In genomic region chr7:45646996-45647411, GRCh38 we compare ENCODE assay signal across 22 cellular contexts.
DNase-seq lines count a peak whose midpoint lies in the region; ATAC-seq and TF ChIP-seq lines count a peak whose summit lies in the region.
"Had no signal": no experiment of that assay in that cellular context is flagged by ENCODE, and none has a peak within 500 bp of the region (broad histone marks: within the 10 kb centered on the region; RNA-seq: fewer than 3 reads in every experiment).

No MANE protein-coding gene starts in this region.

- no peak for TF ChIP-seq CTCF in body of pancreas (IDR thresholded peaks at IDR 0.05)
- no peak for TF ChIP-seq CTCF in testis (IDR thresholded peaks at IDR 0.05)

- H3K27ac ChIP-seq in body of pancreas (no peak overlapping the region), testis (no peak overlapping the region)
- H3K27ac ChIP-seq: coronary artery, esophagus muscularis mucosa, sigmoid colon, uterus had no signal

- intact Hi-C loops in body of pancreas (cut with DNase I) = no loop called here
- intact Hi-C loops in testis (cut with DNase I; ENCODE audit: low total_unique reads) = no loop called here

- WGBS in body of pancreas, 2 donors = 42% methylated on average over 6 of the region's 6 CpGs; no CpG with 5 or more reads in 1 of the 2 donors
- 37 to 67% methylated on average over 1 to 6 of the region's 6 CpGs for WGBS in testis, 2 donors

- peak; percentile 42 for DNase-seq in activated CD8-positive, alpha-beta memory T cell treated with anti-CD3 and anti-CD28 coated beads for 24 hours
- no peak for DNase-seq in activated CD8-positive, alpha-beta memory T cell treated with anti-CD3 and anti-CD28 coated beads, Interleukin-2, amount 50 U/mL, for 4 hours
- DNase-seq in body of pancreas = peak; percentile 12 to 39 (median 25)
- peak; percentile 45 for DNase-seq in islet precursor cell
- peak; percentile 63 for DNase-seq in testis
- DNase-seq in D341Med (ENCODE audit: low spot score) = no peak
- DNase-seq in NCI-H1694 (lab: John Stamatoyannopoulos, UW) = no peak
- no peak for DNase-seq in DMS79 (lab: John Stamatoyannopoulos, UW)
- DNase-seq: activated CD4-positive, alpha-beta T cell treated with anti-CD3 and anti-CD28 coated beads for 36 hours; amniotic stem cell; KG1; natural killer cell; NCI-H1436 treated with DMSO at 0.1 percent for 48 hours; NCI-H524; RPMI8226; sigmoid colon; stimulated activated naive B cell treated with anti-CD40 and anti-IgM and Interleukin-4, amounts not matched to agents 10 μg/mL and 1 μg/mL and 100 μg/mL, for 72 hours; T-helper 17 cell; uterus had no signal

- H3K27me3 ChIP-seq in body of pancreas (no peaks in the 10 kb centered on the region), testis (no peaks in the 10 kb centered on the region)
- H3K27me3 ChIP-seq: esophagus muscularis mucosa, sigmoid colon, uterus had no signal

- no peak for TF ChIP-seq POLR2A in body of pancreas (IDR thresholded peaks at IDR 0.05)
- TF ChIP-seq POLR2A in testis (IDR thresholded peaks at IDR 0.05) = no peak

- no peak for ATAC-seq in body of pancreas
- ATAC-seq: activated CD4-positive, alpha-beta T cell treated with anti-CD3 and anti-CD28 coated beads for 36 hours; HCT116; natural killer cell; stimulated activated naive B cell treated with anti-CD40 and anti-IgM and Interleukin-4, amounts not matched to agents 10 μg/mL and 1 μg/mL and 100 μg/mL, for 72 hours; T-helper 17 cell had no signal

- H3K36me3 ChIP-seq in body of pancreas (replicated peaks in 1 of 2; ENCODE audit: insufficient read depth in 1 of 2, low read depth in 2 of 2) (no peaks in the 10 kb centered on the region), testis (ENCODE audit: low read depth, missing control alignments) (no peaks in the 10 kb centered on the region)
- H3K36me3 ChIP-seq: sigmoid colon, uterus had no signal

- H3K4me3 ChIP-seq in body of pancreas = no peak overlapping the region
- H3K4me3 ChIP-seq in testis = no peak overlapping the region
- H3K4me3 ChIP-seq: coronary artery, esophagus muscularis mucosa, sigmoid colon, uterus had no signal

- H3K9me3 ChIP-seq in body of pancreas (no peaks in the 10 kb centered on the region), testis (no peaks in the 10 kb centered on the region)
- H3K9me3 ChIP-seq: esophagus muscularis mucosa, sigmoid colon, uterus had no signal

- H3K4me1 ChIP-seq in body of pancreas (peaks cover 21% of the 10 kb centered on the region), testis (no peaks in the 10 kb centered on the region)
- H3K4me1 ChIP-seq: sigmoid colon, uterus had no signal

Comparison
In these comparisons a context has a peak if more than half of its experiments do, and no peak if none do; other contexts are left out.
1. DNase-seq: peak in activated CD8-positive, alpha-beta memory T cell treated with anti-CD3 and anti-CD28 coated beads for 24 hours (single experiment), body of pancreas (4 of 4), islet precursor cell (single experiment) and testis (single experiment); none in activated CD8-positive, alpha-beta memory T cell treated with anti-CD3 and anti-CD28 coated beads, Interleukin-2, amount 50 U/mL, for 4 hours (single experiment), D341Med (single experiment), NCI-H1694 (single experiment) and DMS79 (single experiment).